In the genomic region with DNA sequence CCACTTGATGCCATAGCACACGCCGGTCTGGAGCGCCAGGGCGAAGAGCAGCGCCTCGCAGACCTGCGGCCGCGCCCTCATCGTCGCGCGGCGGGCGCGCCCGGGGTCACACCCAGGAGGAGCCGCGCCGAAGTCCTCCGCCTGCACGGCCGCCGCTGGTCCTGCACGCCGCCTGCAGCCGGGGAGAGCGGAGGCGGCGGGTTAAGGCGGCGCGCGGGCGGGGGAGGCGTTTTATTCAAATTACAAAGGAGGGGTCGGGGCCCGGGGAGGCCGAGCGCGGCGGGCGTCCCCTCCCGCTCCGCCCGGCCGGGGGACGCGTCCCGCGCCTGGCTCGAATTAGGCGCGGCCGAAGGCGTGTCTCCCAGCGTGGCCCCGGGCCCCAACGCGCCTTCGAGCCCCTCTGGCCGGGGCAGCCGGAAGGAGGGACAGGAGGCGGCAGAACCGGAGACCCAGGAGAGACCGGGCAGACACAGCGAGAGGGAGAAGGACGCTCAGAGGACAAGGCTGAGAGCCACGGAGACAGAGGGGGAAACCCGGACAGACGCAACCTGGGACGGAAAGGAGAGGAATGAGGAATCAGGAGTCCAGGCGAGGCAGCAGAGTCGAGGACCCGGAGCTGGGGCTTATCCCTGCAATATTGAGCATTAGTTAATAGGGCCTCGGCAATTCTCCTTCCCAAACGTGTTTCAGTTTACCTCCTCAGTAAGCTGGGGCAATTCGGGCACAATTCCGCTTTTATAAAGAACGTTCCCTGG, we compare ENCODE assay signal across 8 cellular contexts. TPM values are rescaled to one million over a fixed set of nuclear protein-coding genes. Genes with fewer than 3 reads are reported as not detected.
A peak's percentile ranks its signal among the peaks of the same experiment; 100 is the strongest.
DNase-seq lines count a peak whose midpoint lies in the region; FAIRE-seq and TF ChIP-seq lines count a peak whose summit lies in the region.

A gene (minus strand): TSS at position 176 of the 755 bp plus-strand sequence. CDS start 95 bp downstream, at position 81.

- no peaks in the 10 kb centered on the region for H4K20me1 ChIP-seq in fibroblast of lung (ENCODE audit: control insufficient read depth, extremely low read depth, insufficient read depth, low read length)
- H4K20me1 ChIP-seq in neural cell (ENCODE audit: insufficient read depth): no peaks in the 10 kb centered on the region

- H3K79me2 ChIP-seq in fibroblast of lung (ENCODE audit: control insufficient read depth, insufficient read depth, low read length) (no peaks in the 10 kb centered on the region), neural cell (replicated peaks; ENCODE audit: insufficient read depth, low read length) (no peaks in the 10 kb centered on the region)

- H3K4me2 ChIP-seq in fibroblast of lung (ENCODE audit: extremely low read depth, insufficient read depth, low read length): peak within 1 kb of the TSS; percentile 95
- peak within 1 kb of the TSS; percentile 48 for H3K4me2 ChIP-seq in neural cell (ENCODE audit: low read length)

- no peaks in the 10 kb centered on the region for H3K36me3 ChIP-seq in fibroblast of lung (ENCODE audit: control insufficient read depth, insufficient read depth, low read length)
- no peaks in the 10 kb centered on the region for H3K36me3 ChIP-seq in neural cell (ENCODE audit: insufficient read depth, low read length)

- H2AFZ ChIP-seq in fibroblast of lung (ENCODE audit: low read length): peak within 1 kb of the TSS; percentile 64
- H2AFZ ChIP-seq in neural cell (ENCODE audit: low read depth, low read length): no peak within 1 kb of the TSS

- H3K27me3 ChIP-seq in fibroblast of lung (ENCODE audit: control insufficient read depth, insufficient read depth, low read length) (peaks cover 46% of the 10 kb centered on the region), neural cell (ENCODE audit: insufficient read depth, low read depth, low read length) (peaks cover 84% of the 10 kb centered on the region)

- H3K9me2 ChIP-seq in neural cell (ENCODE audit: insufficient read depth, low read length): no peaks in the 10 kb centered on the region

- H3K9me3 ChIP-seq in fibroblast of lung (ENCODE audit: control insufficient read depth, insufficient read depth, low read depth, low read length) (no peaks in the 10 kb centered on the region), neural cell (ENCODE audit: low read length) (no peaks in the 10 kb centered on the region)

- peak within 1 kb of the TSS; percentile 21 to 52 (median 38) for H3K4me3 ChIP-seq in fibroblast of lung (replicated peaks in 1 of 4; ENCODE audit: control extremely low read depth in 1 of 4, insufficient read depth in 1 of 4, low read depth in 3 of 4, low read length in 4 of 4)
- H3K4me3 ChIP-seq in neural cell (ENCODE audit: low read length): peak within 1 kb of the TSS; percentile 73

- H3K27ac ChIP-seq in fibroblast of lung (ENCODE audit: insufficient read depth, low read length) (no peak within 1 kb of the TSS), neural cell (ENCODE audit: low read length) (no peak within 1 kb of the TSS)

- no peak for TF ChIP-seq EP300 in neural cell (conservative IDR thresholded peaks at IDR 0.05; ENCODE audit: poor library complexity, severe bottlenecking)

- H3K9ac ChIP-seq in fibroblast of lung (ENCODE audit: insufficient read depth, low read length) (no peak within 1 kb of the TSS), neural cell (ENCODE audit: low read length) (peak within 1 kb of the TSS; percentile 34)

- peaks cover 8% of the 10 kb centered on the region for H3K4me1 ChIP-seq in fibroblast of lung (ENCODE audit: control insufficient read depth, extremely low read depth, insufficient read depth, low read length)

- H3F3A ChIP-seq in neural cell (ENCODE audit: insufficient read depth, low read length, poor library complexity, severe bottlenecking): no peaks in the 10 kb centered on the region

- CTCF ChIA-PET in GM10248 (lab: Yijun Ruan, JAX): interaction anchor here (0.9 to 11.3 kb wide), 35 partner anchors 9 to 704 kb away, joined by 3 to 296 read pairs (median 8); no protein-coding TSS in a partner anchor

- no peak for TF ChIP-seq RAD21 in neural cell (conservative IDR thresholded peaks at IDR 0.05)

- FAIRE-seq in urothelium cell line (lab: Jason Lieb, UNC): no peak

- DNase-seq in GM10248 (ENCODE audit: extremely low spot score) (peak; percentile 61), NCI-H1092 (lab: John Stamatoyannopoulos, UW) (peak; percentile 16), fibroblast of lung (ENCODE audit: low read depth in 2 of 2) (peak; percentile 6 to 32), SKM-1 treated with dmso at 0.1 percent for 144 hours (lab: John Stamatoyannopoulos, UW; ENCODE audit: unreplicated experiment) (no peak), Ammon's horn (ENCODE audit: low spot score) (no peak), urothelium cell line (ENCODE audit: low spot score) (no peak)
- DNase-seq in activated CD4-positive, alpha-beta T cell treated with anti-CD3 and anti-CD28 coated beads, Interleukin-2, amount 50 U/mL, for 48 hours: peak; percentile 16 to 32

- TF ChIP-seq CTCF in GM10248 (IDR thresholded peaks at IDR 0.05; ENCODE audit: control extremely low read depth, extremely low read depth, low read depth, missing control alignments): no peak
- TF ChIP-seq CTCF in fibroblast of lung (conservative IDR thresholded peaks at IDR 0.05 in 1 of 2, IDR thresholded peaks at IDR 0.05 in 1 of 2; ENCODE audit: low read depth in 1 of 2, low read length in 2 of 2): no peak
- TF ChIP-seq CTCF in neural cell (IDR thresholded peaks at IDR 0.05; ENCODE audit: poor library complexity, severe bottlenecking): no peak

- POLR2A ChIA-PET in GM10248 (lab: Yijun Ruan, JAX): no interaction called here

TF ChIP-seq in neural cell, 6 proteins besides CTCF, POLR2A, EP300 and RAD21:
- TF ChIP-seq TAF1 (IDR thresholded peaks at IDR 0.05; ENCODE audit: low read depth): no peak
- TF ChIP-seq, protein P1, sequence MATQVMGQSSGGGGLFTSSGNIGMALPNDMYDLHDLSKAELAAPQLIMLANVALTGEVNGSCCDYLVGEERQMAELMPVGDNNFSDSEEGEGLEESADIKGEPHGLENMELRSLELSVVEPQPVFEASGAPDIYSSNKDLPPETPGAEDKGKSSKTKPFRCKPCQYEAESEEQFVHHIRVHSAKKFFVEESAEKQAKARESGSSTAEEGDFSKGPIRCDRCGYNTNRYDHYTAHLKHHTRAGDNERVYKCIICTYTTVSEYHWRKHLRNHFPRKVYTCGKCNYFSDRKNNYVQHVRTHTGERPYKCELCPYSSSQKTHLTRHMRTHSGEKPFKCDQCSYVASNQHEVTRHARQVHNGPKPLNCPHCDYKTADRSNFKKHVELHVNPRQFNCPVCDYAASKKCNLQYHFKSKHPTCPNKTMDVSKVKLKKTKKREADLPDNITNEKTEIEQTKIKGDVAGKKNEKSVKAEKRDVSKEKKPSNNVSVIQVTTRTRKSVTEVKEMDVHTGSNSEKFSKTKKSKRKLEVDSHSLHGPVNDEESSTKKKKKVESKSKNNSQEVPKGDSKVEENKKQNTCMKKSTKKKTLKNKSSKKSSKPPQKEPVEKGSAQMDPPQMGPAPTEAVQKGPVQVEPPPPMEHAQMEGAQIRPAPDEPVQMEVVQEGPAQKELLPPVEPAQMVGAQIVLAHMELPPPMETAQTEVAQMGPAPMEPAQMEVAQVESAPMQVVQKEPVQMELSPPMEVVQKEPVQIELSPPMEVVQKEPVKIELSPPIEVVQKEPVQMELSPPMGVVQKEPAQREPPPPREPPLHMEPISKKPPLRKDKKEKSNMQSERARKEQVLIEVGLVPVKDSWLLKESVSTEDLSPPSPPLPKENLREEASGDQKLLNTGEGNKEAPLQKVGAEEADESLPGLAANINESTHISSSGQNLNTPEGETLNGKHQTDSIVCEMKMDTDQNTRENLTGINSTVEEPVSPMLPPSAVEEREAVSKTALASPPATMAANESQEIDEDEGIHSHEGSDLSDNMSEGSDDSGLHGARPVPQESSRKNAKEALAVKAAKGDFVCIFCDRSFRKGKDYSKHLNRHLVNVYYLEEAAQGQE (IDR thresholded peaks at IDR 0.05; ENCODE audit: borderline replicate concordance): no peak
- no peak for TF ChIP-seq EZH2 (IDR thresholded peaks at IDR 0.05; ENCODE audit: borderline replicate concordance, insufficient read depth, low read length, poor library complexity, severe bottlenecking)
- peak; percentile 22 for TF ChIP-seq MXI1 (conservative IDR thresholded peaks at IDR 0.05; ENCODE audit: poor library complexity, severe bottlenecking)

RNA-seq across cellular contexts. Expression of the gene that starts here (rescaled TPM):
- 0.33 and 0.51 TPM in 2 replicates for total RNA-seq in fibroblast of lung
- polyA plus RNA-seq in fibroblast of lung (0.06 and 0.07 TPM in 2 replicates), neural cell (1.4 and 2.3 TPM in 2 replicates)
- polyA plus RNA-seq in fibroblast of lung (2012): 0.13 and 0.18 TPM in 2 replicates
- polyA minus RNA-seq in fibroblast of lung (ENCODE audit: low replicate concordance) (not detected in 2 replicates), neural cell (0.46 and 2.2 TPM in 2 replicates)

Comparison
In these comparisons a context has a peak if more than half of its experiments do, and no peak if none do; other contexts are left out.
1. Peak in DNase-seq, H3K4me3 ChIP-seq and H3K4me2 ChIP-seq in fibroblast of lung; RNA of the gene not detected or under 1 TPM.
2. DNase-seq: peak in GM10248 (single experiment), NCI-H1092 (single experiment) and activated CD4-positive, alpha-beta T cell treated with anti-CD3 and anti-CD28 coated beads, Interleukin-2, amount 50 U/mL, for 48 hours (2 of 2); none in SKM-1 treated with dmso at 0.1 percent for 144 hours (single experiment), Ammon's horn (single experiment) and urothelium cell line (single experiment).